ENCODE assay signal across 10 cellular contexts in genomic region chr5:100270323-100270771, GRCh38.
DNase-seq lines count a peak whose midpoint lies in the region; ATAC-seq and TF ChIP-seq lines count a peak whose summit lies in the region.
"Had no signal": no experiment of that assay in that cellular context is flagged by ENCODE, and none has a peak within 500 bp of the region (broad histone marks: within the 10 kb centered on the region; RNA-seq: fewer than 3 reads in every experiment).

No MANE protein-coding gene starts in this region.

- DNase-seq in medulla oblongata (ENCODE audit: extremely low spot score) (peak; percentile 30), mucosa of gallbladder (ENCODE audit: low spot score) (no peak), GM03348 (ENCODE audit: low spot score) (no peak), T1000 (lab: John Stamatoyannopoulos, UW) (no peak), AG08395 (ENCODE audit: low spot score) (no peak)
- DNase-seq: NCI-H1092, nucleus accumbens had no signal

- ATAC-seq in GM18508 (IDR thresholded peaks at IDR 0.05; ENCODE audit: insufficient read depth, unreplicated experiment): peak; percentile 47
- peak; percentile 71 for ATAC-seq in HG02981 (IDR thresholded peaks at IDR 0.05; ENCODE audit: unreplicated experiment)
- peak; percentile 25; the same call in 1 of the 3 replicates for ATAC-seq in SK-N-SH treated with all-trans-retinoic acid at 6 μM for 48 hours

TF ChIP-seq in SK-N-SH treated with all-trans-retinoic acid at 6 μM for 48 hours, 23 proteins besides CTCF, POLR2A, EP300 and RAD21:
- TF ChIP-seq RARB (CRISPR knock-in tag; IDR thresholded peaks at IDR 0.05): no peak
- TF ChIP-seq, protein P1, sequence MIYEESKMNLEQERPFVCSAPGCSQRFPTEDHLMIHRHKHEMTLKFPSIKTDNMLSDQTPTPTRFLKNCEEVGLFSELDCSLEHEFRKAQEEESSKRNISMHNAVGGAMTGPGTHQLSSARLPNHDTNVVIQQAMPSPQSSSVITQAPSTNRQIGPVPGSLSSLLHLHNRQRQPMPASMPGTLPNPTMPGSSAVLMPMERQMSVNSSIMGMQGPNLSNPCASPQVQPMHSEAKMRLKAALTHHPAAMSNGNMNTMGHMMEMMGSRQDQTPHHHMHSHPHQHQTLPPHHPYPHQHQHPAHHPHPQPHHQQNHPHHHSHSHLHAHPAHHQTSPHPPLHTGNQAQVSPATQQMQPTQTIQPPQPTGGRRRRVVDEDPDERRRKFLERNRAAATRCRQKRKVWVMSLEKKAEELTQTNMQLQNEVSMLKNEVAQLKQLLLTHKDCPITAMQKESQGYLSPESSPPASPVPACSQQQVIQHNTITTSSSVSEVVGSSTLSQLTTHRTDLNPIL (CRISPR knock-in tag; IDR thresholded peaks at IDR 0.05; ENCODE audit: low read depth): no peak
- TF ChIP-seq BACH2 (CRISPR knock-in tag; IDR thresholded peaks at IDR 0.05; ENCODE audit: borderline replicate concordance): no peak
- no peak for TF ChIP-seq SNAI2 (CRISPR knock-in tag; IDR thresholded peaks at IDR 0.05)
- TF ChIP-seq GLIS3 (CRISPR knock-in tag; IDR thresholded peaks at IDR 0.05): no peak
- TF ChIP-seq CSDC2 (CRISPR knock-in tag; IDR thresholded peaks at IDR 0.05): no peak
- no peak for TF ChIP-seq ZNF8 (CRISPR knock-in tag; IDR thresholded peaks at IDR 0.05)
- no peak for TF ChIP-seq PPARA (CRISPR knock-in tag; IDR thresholded peaks at IDR 0.05; ENCODE audit: borderline replicate concordance)
- TF ChIP-seq ESRRG (CRISPR knock-in tag; IDR thresholded peaks at IDR 0.05): no peak
- no peak for TF ChIP-seq ZFP3 (CRISPR knock-in tag; IDR thresholded peaks at IDR 0.05)
- no peak for TF ChIP-seq ARNTL (CRISPR knock-in tag; IDR thresholded peaks at IDR 0.05; ENCODE audit: borderline replicate concordance, low read depth)
- TF ChIP-seq TCF4 (CRISPR knock-in tag; IDR thresholded peaks at IDR 0.05; ENCODE audit: borderline replicate concordance): no peak
- TF ChIP-seq ZFP30 (CRISPR knock-in tag; IDR thresholded peaks at IDR 0.05): no peak
- TF ChIP-seq PATZ1 (CRISPR knock-in tag; IDR thresholded peaks at IDR 0.05; ENCODE audit: borderline replicate concordance): no peak
- TF ChIP-seq POU6F1 (CRISPR knock-in tag; IDR thresholded peaks at IDR 0.05; ENCODE audit: borderline replicate concordance, low read depth): no peak
- no peak for TF ChIP-seq ZC3H10 (CRISPR knock-in tag; IDR thresholded peaks at IDR 0.05)
- TF ChIP-seq, protein P2, sequence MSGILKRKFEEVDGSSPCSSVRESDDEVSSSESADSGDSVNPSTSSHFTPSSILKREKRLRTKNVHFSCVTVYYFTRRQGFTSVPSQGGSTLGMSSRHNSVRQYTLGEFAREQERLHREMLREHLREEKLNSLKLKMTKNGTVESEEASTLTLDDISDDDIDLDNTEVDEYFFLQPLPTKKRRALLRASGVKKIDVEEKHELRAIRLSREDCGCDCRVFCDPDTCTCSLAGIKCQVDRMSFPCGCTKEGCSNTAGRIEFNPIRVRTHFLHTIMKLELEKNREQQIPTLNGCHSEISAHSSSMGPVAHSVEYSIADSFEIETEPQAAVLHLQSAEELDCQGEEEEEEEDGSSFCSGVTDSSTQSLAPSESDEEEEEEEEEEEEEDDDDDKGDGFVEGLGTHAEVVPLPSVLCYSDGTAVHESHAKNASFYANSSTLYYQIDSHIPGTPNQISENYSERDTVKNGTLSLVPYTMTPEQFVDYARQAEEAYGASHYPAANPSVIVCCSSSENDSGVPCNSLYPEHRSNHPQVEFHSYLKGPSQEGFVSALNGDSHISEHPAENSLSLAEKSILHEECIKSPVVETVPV (CRISPR knock-in tag; IDR thresholded peaks at IDR 0.05): no peak
- no peak for TF ChIP-seq ZNF565 (CRISPR knock-in tag; conservative IDR thresholded peaks at IDR 0.05; ENCODE audit: low read depth)
- TF ChIP-seq TSHZ2 (CRISPR knock-in tag; IDR thresholded peaks at IDR 0.05): no peak
